8 cellular contexts compared by ENCODE assay signal in the genomic region with DNA sequence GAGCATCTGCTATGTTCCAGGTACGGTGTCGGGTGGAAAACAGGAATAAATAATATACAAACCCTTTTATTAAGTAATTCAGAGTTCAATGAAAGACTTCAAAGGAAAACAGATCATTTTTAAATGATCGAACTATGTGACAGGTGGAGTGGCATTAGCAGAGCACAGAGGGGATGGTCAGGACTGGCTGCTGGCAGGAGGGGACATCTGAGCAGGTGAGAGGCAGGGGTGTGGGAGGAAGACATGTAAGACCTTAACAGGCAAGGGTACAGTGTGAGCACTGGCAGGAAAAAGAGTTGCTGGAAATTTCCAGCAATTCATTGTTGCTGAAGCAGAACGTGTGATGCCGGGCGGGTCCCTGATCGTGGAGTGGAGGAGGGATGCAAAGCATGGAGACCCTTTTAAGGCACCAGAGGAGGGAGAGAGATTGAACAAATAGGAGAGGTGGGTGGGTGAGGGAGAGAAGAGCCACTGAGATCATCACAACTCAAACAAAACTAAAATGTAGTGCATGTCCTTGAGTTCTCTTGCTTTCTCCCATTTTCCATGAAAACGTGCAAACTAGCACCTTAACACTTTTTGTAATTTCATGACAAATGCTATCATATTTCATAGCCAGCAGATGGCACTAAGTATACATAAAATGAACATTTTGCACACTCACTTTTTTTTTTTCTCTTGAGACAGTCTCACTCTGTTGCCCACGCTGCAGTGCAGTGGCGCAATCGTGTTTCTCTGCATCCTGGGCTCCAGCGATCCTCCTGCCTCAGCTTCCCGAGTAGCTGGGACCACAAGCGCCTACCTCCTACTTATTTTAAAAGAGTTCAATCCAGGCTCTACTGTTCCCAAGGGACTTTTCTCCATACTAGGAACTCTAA. TPM values are rescaled to one million over a fixed set of nuclear protein-coding genes. Genes with fewer than 3 reads are reported as not detected.
DNase-seq lines count a peak whose midpoint lies in the region; ATAC-seq, FAIRE-seq and TF ChIP-seq lines count a peak whose summit lies in the region.
"Not testable (repeated sequence)": the region's sequence is repeated elsewhere in the genome, so short reads cannot be mapped to it uniquely, and the experiment has no call there.

No MANE protein-coding gene starts in this region.

- not testable (repeated sequence) for H3K4me1 Mint-ChIP-seq in CD14-positive monocyte
- peaks cover 10% of the 10 kb centered on the region for H3K4me1 Mint-ChIP-seq in MCF 10A (ENCODE audit: insufficient read depth, unreplicated experiment)

- H3K4me1 ChIP-seq in pancreas: not testable (repeated sequence)

- not testable (repeated sequence) for H3K27me3 ChIP-seq in pancreas

- not testable (repeated sequence) for BruUV-seq in MCF 10A (replicated peaks; lab: Mats Ljungman, UMichigan)

- DNase-seq in CD14-positive monocyte (ENCODE audit: low spot score): not testable (repeated sequence)
- DNase-seq in HT-29 (ENCODE audit: low spot score): peak; percentile 19
- peak; percentile 19 for DNase-seq in NCI-H2171 (lab: John Stamatoyannopoulos, UW)
- peak; percentile 53 for DNase-seq in MCF 10A (ENCODE audit: unreplicated experiment)
- DNase-seq in left cardiac atrium: peak; percentile 61
- DNase-seq in pancreas: peak in 1 of 6 donors; percentile 17

- not testable (repeated sequence) for H3K27ac Mint-ChIP-seq in CD14-positive monocyte
- H3K27ac Mint-ChIP-seq in MCF 10A (ENCODE audit: low read depth, unreplicated experiment): peak overlapping the region; percentile 71

- POLR2A ChIA-PET in MCF 10A (lab: Yijun Ruan, JAX): not testable (repeated sequence)

- 24 to 28% methylated on average over 14 of the region's 14 CpGs for WGBS in pancreas, 2 donors

- H3K36me3 ChIP-seq in pancreas: not testable (repeated sequence)

- intact Hi-C loops in CD14-positive monocyte (cut with micrococcal nuclease); pancreas (cut with DNase I): not testable (repeated sequence)
- intact Hi-C loops in MCF 10A (cut with micrococcal nuclease) (loop anchor here (5.0 to 10.0 kb wide), 3 partner anchors 449 to 902 kb away; no protein-coding TSS in a partner anchor), left cardiac atrium (cut with DNase I) (loop anchor here in 1 of 2 donors (10.0 kb wide), 1 partner anchor 462 kb away; no protein-coding TSS in a partner anchor)

- H3K4me3 Mint-ChIP-seq in CD14-positive monocyte: peak overlapping the region in 1 of 2 donors; percentile 51
- not testable (repeated sequence) for H3K4me3 Mint-ChIP-seq in MCF 10A (ENCODE audit: unreplicated experiment)

- not testable (repeated sequence) for FAIRE-seq in pancreas (lab: Jason Lieb, UNC)

- not testable (repeated sequence) for H3K4me3 ChIP-seq in pancreas

- peak; percentile 70 for ATAC-seq in GM18909 (IDR thresholded peaks at IDR 0.05; ENCODE audit: poor library complexity, unreplicated experiment)
- peak; percentile 91 for ATAC-seq in SK-N-SH treated with all-trans-retinoic acid at 6 μM for 48 hours
- ATAC-seq in left cardiac atrium: peak; percentile 78 to 79
- peak; percentile 46 to 87 (median 80) for ATAC-seq in pancreas

- not testable (repeated sequence) for H3K9me3 Mint-ChIP-seq in CD14-positive monocyte; MCF 10A (ENCODE audit: unreplicated experiment)

- not testable (repeated sequence) for H3K9me3 ChIP-seq in pancreas

- H3K27me3 Mint-ChIP-seq in CD14-positive monocyte (ENCODE audit: low read depth in 3 of 3) (peaks cover 0 to 12% (median 3%) of the 10 kb centered on the region in 3 donors), MCF 10A (ENCODE audit: insufficient read depth, unreplicated experiment) (peaks cover 41% of the 10 kb centered on the region)

- not testable (repeated sequence) for H3K36me3 Mint-ChIP-seq in CD14-positive monocyte; MCF 10A (ENCODE audit: insufficient read depth, unreplicated experiment)

- TF ChIP-seq CTCF in CD14-positive monocyte (IDR thresholded peaks at IDR 0.05) (peak; percentile 21), MCF 10A (IDR thresholded peaks at IDR 0.05; ENCODE audit: unreplicated experiment) (peak; percentile 16)
- not testable (repeated sequence) for TF ChIP-seq CTCF in pancreas (IDR thresholded peaks at IDR 0.05)

- H3K27ac ChIP-seq in pancreas: not testable (repeated sequence)

- CTCF ChIA-PET in MCF 10A (lab: Yijun Ruan, JAX): interaction anchor here (0.6 to 1.2 kb wide), 4 partner anchors 21 to 937 kb away, joined by 3 to 4 read pairs (median 4); no protein-coding TSS in a partner anchor

RNA-seq across cellular contexts. Expression of gene DPY19L1, which starts 35.9 kb away (rescaled TPM):
- polyA plus RNA-seq in CD14-positive monocyte (1 to 10 TPM in 1 of 2 donors, under 1 TPM in 1; 0.81 to 3.9 TPM), pancreas (1 to 10 TPM; 1.6 to 4.6 TPM)
- total RNA-seq in HT-29 (2014; rRNA removed; shearing (Covaris generic)): 15.0 and 15.3 TPM in 2 replicates
- total RNA-seq in MCF 10A (2022) (9.0 and 18.5 TPM in 2 replicates), left cardiac atrium (10 to 100 TPM; 24.8 to 25.9 TPM), pancreas (10 to 100 TPM in 2 of 6 donors, 1 to 10 TPM in 4; 5.0 to 12.9 (median 6.6) TPM)
